1 cellular context compared by ENCODE assay signal in the genomic region with DNA sequence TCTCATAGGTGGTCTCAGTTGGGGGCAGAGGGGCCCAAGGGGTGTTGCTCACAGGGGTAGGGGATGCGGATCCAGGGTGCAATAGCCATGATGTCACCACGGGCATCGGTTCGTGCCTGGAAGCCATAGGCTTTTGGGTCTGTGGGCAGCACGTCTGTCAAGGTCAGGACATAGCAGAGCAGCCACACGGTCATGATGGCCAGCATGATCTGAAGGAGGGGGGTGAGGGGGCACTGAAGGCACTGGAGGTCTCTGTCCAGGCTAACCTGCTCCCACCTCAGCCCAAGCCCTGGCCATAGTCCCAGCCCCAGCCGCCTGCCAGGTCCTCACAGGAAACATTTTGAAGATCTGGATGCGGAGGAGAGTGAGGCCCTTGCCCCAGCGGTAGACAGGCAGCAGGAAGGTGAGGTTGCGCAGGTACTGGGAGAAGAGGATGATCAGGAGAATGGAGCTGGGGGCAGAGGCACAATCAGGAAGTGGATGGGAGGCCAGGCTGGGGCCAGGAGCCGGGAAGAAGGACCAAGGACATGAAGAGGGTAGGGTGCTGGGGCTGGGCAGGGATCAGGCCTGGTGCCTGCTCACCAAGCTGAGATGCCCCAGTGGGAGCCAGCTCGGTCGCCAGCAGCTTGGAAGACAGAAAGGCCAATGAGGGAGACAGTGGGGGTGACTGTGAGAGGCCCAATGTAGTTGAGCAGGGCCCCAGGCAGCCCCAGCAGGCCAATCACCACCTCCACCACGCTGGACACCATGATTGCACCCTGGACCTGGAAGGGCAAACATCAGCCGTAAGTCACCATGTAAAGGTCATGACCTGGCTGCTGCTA.
TF ChIP-seq lines count a peak whose summit lies in the region.

No MANE protein-coding gene starts in this region.

TF ChIP-seq in GM12878, 131 proteins besides CTCF, POLR2A, EP300 and RAD21:
- TF ChIP-seq SMARCA5 (IDR thresholded peaks at IDR 0.05) = 0 out of 2 replicates have a peak, but pooled peaks have one; percentile 20
- no peak for TF ChIP-seq CEBPZ (IDR thresholded peaks at IDR 0.05; ENCODE audit: low read depth, low read length)
